ENCODE assay signal across 8 cellular contexts in genomic region chr6:44387346-44388134, GRCh38. TPM values are rescaled to one million over a fixed set of nuclear protein-coding genes. Genes with fewer than 3 reads are reported as not detected.
DNase-seq lines count a peak whose midpoint lies in the region; ATAC-seq and TF ChIP-seq lines count a peak whose summit lies in the region.

Gene CDC5L, plus strand, starts transcription at chr6:44387706. Its CDS starts 118 bp downstream, at chr6:44387824.

- H3K27me3 ChIP-seq in RWPE2 (ENCODE audit: insufficient read depth, poor library complexity, severe bottlenecking): no peaks in the 10 kb centered on the region

- peak within 1 kb of the TSS; percentile 98 for H3K27ac Mint-ChIP-seq in activated T-helper 2 cell treated with anti-CD3 and anti-CD28 coated beads, Interferon-gamma antibody, Interleukin-2, Interleukin-4, amounts not matched to agents 10 μg/mL and 5 μg/mL and 100 μg/mL, durations not matched to agents 14 hours and 24 hours and 36 hours
- peak within 1 kb of the TSS; percentile 94 to 100 (median 98) for H3K27ac Mint-ChIP-seq in naive thymus-derived CD8-positive, alpha-beta T cell

- no peaks in the 10 kb centered on the region for H3K9me3 ChIP-seq in RWPE2 (ENCODE audit: severe bottlenecking)

- peaks cover 33% of the 10 kb centered on the region for H3K36me3 ChIP-seq in RWPE2 (ENCODE audit: low read depth)

- TF ChIP-seq CTCF in RWPE2 (IDR thresholded peaks at IDR 0.05; ENCODE audit: poor library complexity, severe bottlenecking): no peak
- no peak for TF ChIP-seq CTCF in fibroblast of mammary gland (conservative IDR thresholded peaks at IDR 0.05; ENCODE audit: control insufficient read depth, insufficient read depth, low read depth, low read length)

- peaks cover 17% of the 10 kb centered on the region for H3K27me3 Mint-ChIP-seq in activated T-helper 2 cell treated with anti-CD3 and anti-CD28 coated beads, Interferon-gamma antibody, Interleukin-2, Interleukin-4, amounts not matched to agents 10 μg/mL and 5 μg/mL and 100 μg/mL, durations not matched to agents 14 hours and 24 hours and 36 hours (ENCODE audit: low read depth)
- H3K27me3 Mint-ChIP-seq in naive thymus-derived CD8-positive, alpha-beta T cell: peaks cover 0 to 1% (median 0%) of the 10 kb centered on the region in 5 donors

- H3K4me3 Mint-ChIP-seq in activated T-helper 2 cell treated with anti-CD3 and anti-CD28 coated beads, Interferon-gamma antibody, Interleukin-2, Interleukin-4, amounts not matched to agents 10 μg/mL and 5 μg/mL and 100 μg/mL, durations not matched to agents 14 hours and 24 hours and 36 hours (ENCODE audit: low read depth): peak within 1 kb of the TSS; percentile 96
- peak within 1 kb of the TSS; percentile 91 to 99 (median 97) for H3K4me3 Mint-ChIP-seq in naive thymus-derived CD8-positive, alpha-beta T cell

- H3K9me3 Mint-ChIP-seq in activated T-helper 2 cell treated with anti-CD3 and anti-CD28 coated beads, Interferon-gamma antibody, Interleukin-2, Interleukin-4, amounts not matched to agents 10 μg/mL and 5 μg/mL and 100 μg/mL, durations not matched to agents 14 hours and 24 hours and 36 hours: no peaks in the 10 kb centered on the region
- no peaks in the 10 kb centered on the region for H3K9me3 Mint-ChIP-seq in naive thymus-derived CD8-positive, alpha-beta T cell

- POLR2A ChIA-PET in naive thymus-derived CD8-positive, alpha-beta T cell (lab: Charles Lee): interaction anchor here (0.6 to 2.2 kb wide), 5 partner anchors 12 to 141 kb away, joined by 3 to 6 read pairs (median 3); partner anchors contain the start of genes HSP90AB1 and SLC35B2

- peak; percentile 88 for ATAC-seq in RWPE2 (ENCODE audit: low read depth)
- ATAC-seq in naive thymus-derived CD8-positive, alpha-beta T cell: peak; percentile 85 to 87

- peaks cover 4% of the 10 kb centered on the region for H3K4me1 ChIP-seq in RWPE2 (ENCODE audit: insufficient read depth, poor library complexity, severe bottlenecking)

- H3K4me3 ChIP-seq in RWPE2 (ENCODE audit: severe bottlenecking) (peak within 1 kb of the TSS; percentile 69), fibroblast of mammary gland (ENCODE audit: control insufficient read depth, low read depth, low read length) (peak within 1 kb of the TSS; percentile 94)

- H3K4me1 Mint-ChIP-seq in activated T-helper 2 cell treated with anti-CD3 and anti-CD28 coated beads, Interferon-gamma antibody, Interleukin-2, Interleukin-4, amounts not matched to agents 10 μg/mL and 5 μg/mL and 100 μg/mL, durations not matched to agents 14 hours and 24 hours and 36 hours (ENCODE audit: low read depth): peaks cover 33% of the 10 kb centered on the region
- H3K4me1 Mint-ChIP-seq in naive thymus-derived CD8-positive, alpha-beta T cell: peaks cover 30 to 50% (median 47%) of the 10 kb centered on the region in 4 donors

- H3K27ac ChIP-seq in RWPE2 (ENCODE audit: poor library complexity, severe bottlenecking): peak within 1 kb of the TSS; percentile 82

- DNase-seq in Daoy (ENCODE audit: low read depth) (peak; percentile 99), GOT3 (lab: John Stamatoyannopoulos, UW) (peak; percentile 94), LoVo (ENCODE audit: low spot score) (peak; percentile 99), RWPE2 (ENCODE audit: low spot score) (peak; percentile 95), fibroblast of mammary gland (ENCODE audit: low read depth) (peak; percentile 99)
- peak; percentile 94 for DNase-seq in activated T-helper 2 cell treated with anti-CD3 and anti-CD28 coated beads, Interferon-gamma antibody, Interleukin-2, Interleukin-4, amounts not matched to agents 10 μg/mL and 5 μg/mL and 100 μg/mL, durations not matched to agents 14 hours and 24 hours and 36 hours (ENCODE audit: low spot score)
- DNase-seq in naive thymus-derived CD8-positive, alpha-beta T cell: peak; percentile 75 to 97 (median 94)
- DNase-seq in stimulated activated naive CD4-positive, alpha-beta T cell (lab: John Stamatoyannopoulos, UW): peak; percentile 86 to 95 (median 91)

- peaks cover 41% of the 10 kb centered on the region for H3K36me3 Mint-ChIP-seq in activated T-helper 2 cell treated with anti-CD3 and anti-CD28 coated beads, Interferon-gamma antibody, Interleukin-2, Interleukin-4, amounts not matched to agents 10 μg/mL and 5 μg/mL and 100 μg/mL, durations not matched to agents 14 hours and 24 hours and 36 hours (ENCODE audit: low read depth)
- H3K36me3 Mint-ChIP-seq in naive thymus-derived CD8-positive, alpha-beta T cell: peaks cover 0 to 23% (median 5%) of the 10 kb centered on the region in 3 donors

- intact Hi-C loops in activated T-helper 2 cell treated with anti-CD3 and anti-CD28 coated beads, Interferon-gamma antibody, Interleukin-2, Interleukin-4, amounts not matched to agents 10 μg/mL and 5 μg/mL and 100 μg/mL, durations not matched to agents 14 hours and 24 hours and 36 hours (cut with micrococcal nuclease): loop anchor here (2.0 to 5.0 kb wide), 2 partner anchors 120 to 261 kb away; partner anchors contain the start of genes MRPL14, NFKBIE and TMEM63B

RNA-seq across cellular contexts. Expression of gene CDC5L, which starts in this region (rescaled TPM):
- 50.2 and 57.8 TPM in 2 replicates for total RNA-seq in Daoy (2014; rRNA removed; shearing (Covaris generic))
- total RNA-seq in activated T-helper 2 cell treated with anti-CD3 and anti-CD28 coated beads, Interferon-gamma antibody, Interleukin-2, Interleukin-4, amounts not matched to agents 10 μg/mL and 5 μg/mL and 100 μg/mL, durations not matched to agents 14 hours and 24 hours and 36 hours: 27.7 and 28.1 TPM in 2 replicates
- 10 to 100 TPM; 21.7 to 21.8 TPM for total RNA-seq in naive thymus-derived CD8-positive, alpha-beta T cell
- 10 to 100 TPM in 2 of 3 donors, 1 to 10 TPM in 1; 9.6 to 14.9 (median 12.9) TPM for polyA plus RNA-seq in naive thymus-derived CD8-positive, alpha-beta T cell

Comparison
In these comparisons a context has a peak if more than half of its experiments do, and no peak if none do; other contexts are left out.
1. Peak in every context shown above with its lines: DNase-seq, ATAC-seq, H3K4me3 ChIP-seq and H3K27ac ChIP-seq.